In the genomic region with DNA sequence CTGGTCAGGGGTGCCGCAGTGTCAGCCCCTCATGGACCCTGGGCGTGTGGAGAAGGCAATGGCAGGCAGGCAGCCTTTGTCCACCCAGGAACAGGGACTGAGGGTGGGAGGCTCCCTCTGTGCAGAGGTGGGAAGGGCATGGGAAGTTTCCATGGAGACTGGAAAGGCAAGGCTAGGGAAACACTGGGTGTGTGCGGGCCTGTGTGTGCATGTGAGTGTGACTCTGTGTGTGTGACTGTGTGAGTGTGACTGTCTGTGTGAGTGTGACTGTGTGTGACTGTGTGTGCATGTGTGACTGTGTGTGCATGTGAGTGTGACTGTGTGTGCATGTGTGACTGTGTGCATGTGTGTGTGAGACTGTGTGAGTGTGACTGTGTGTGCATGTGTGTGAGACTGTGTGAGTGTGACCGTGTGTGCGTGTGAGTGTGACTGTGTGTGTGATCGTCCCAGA, we compare ENCODE assay signal across 22 cellular contexts. TPM values are rescaled to one million over a fixed set of nuclear protein-coding genes. Genes with fewer than 3 reads are reported as not detected.
DNase-seq lines count a peak whose midpoint lies in the region; ATAC-seq, FAIRE-seq and TF ChIP-seq lines count a peak whose summit lies in the region.
"Had no signal": no experiment of that assay in that cellular context is flagged by ENCODE, and none has a peak within 500 bp of the region (broad histone marks: within the 10 kb centered on the region; RNA-seq: fewer than 3 reads in every experiment).

No MANE protein-coding gene starts in this region.

- no peak overlapping the region for H3K4me3 ChIP-seq in bronchial epithelial cell (ENCODE audit: low read depth, low read length)

- H3K36me3 Mint-ChIP-seq in stimulated activated naive CD8-positive, alpha-beta T cell treated with anti-CD3 and anti-CD28 coated beads, Interleukin-15, Interleukin-2, amounts not matched to agents 100 ng/mL and 50 ng/mL, for 24 hours (ENCODE audit: low read depth): no peaks in the 10 kb centered on the region
- H3K36me3 Mint-ChIP-seq in natural killer cell treated with Interleukin-12 subunit alpha and Interleukin-12 subunit beta and Interleukin-15 and Interleukin-18, amount 100 ng/mL, for 72 hours: no peaks in the 10 kb centered on the region
- H3K36me3 Mint-ChIP-seq: brain had no signal

- no peaks in the 10 kb centered on the region for H3K36me3 ChIP-seq in bronchial epithelial cell (ENCODE audit: control insufficient read depth, insufficient read depth, low read length)
- H3K36me3 ChIP-seq: heart left ventricle had no signal

- peak; percentile 96 for FAIRE-seq in bronchial epithelial cell (lab: Jason Lieb, UNC)
- FAIRE-seq: colon had no signal

- H3K27me3 Mint-ChIP-seq in stimulated activated naive CD8-positive, alpha-beta T cell treated with anti-CD3 and anti-CD28 coated beads, Interleukin-15, Interleukin-2, amounts not matched to agents 100 ng/mL and 50 ng/mL, for 24 hours: peaks cover 3% of the 10 kb centered on the region
- no peaks in the 10 kb centered on the region for H3K27me3 Mint-ChIP-seq in natural killer cell treated with Interleukin-12 subunit alpha and Interleukin-12 subunit beta and Interleukin-15 and Interleukin-18, amount 100 ng/mL, for 72 hours

- H3K4me3 Mint-ChIP-seq in stimulated activated naive CD8-positive, alpha-beta T cell treated with anti-CD3 and anti-CD28 coated beads, Interleukin-15, Interleukin-2, amounts not matched to agents 100 ng/mL and 50 ng/mL, for 24 hours: peak overlapping the region; percentile 6
- peak overlapping the region; percentile 59 for H3K4me3 Mint-ChIP-seq in natural killer cell treated with Interleukin-12 subunit alpha and Interleukin-12 subunit beta and Interleukin-15 and Interleukin-18, amount 100 ng/mL, for 72 hours
- H3K4me3 Mint-ChIP-seq: activated T-helper 17 cell treated with anti-CD3 and anti-CD28 coated beads, Interleukin-2, amount 50 U/mL, for 72 hours; HFFc6 had no signal

- H3K4me1 Mint-ChIP-seq in stimulated activated naive CD8-positive, alpha-beta T cell treated with anti-CD3 and anti-CD28 coated beads, Interleukin-15, Interleukin-2, amounts not matched to agents 100 ng/mL and 50 ng/mL, for 24 hours (ENCODE audit: low read depth): peaks cover 7% of the 10 kb centered on the region
- peaks cover 34 to 38% of the 10 kb centered on the region in 2 donors for H3K4me1 Mint-ChIP-seq in natural killer cell treated with Interleukin-12 subunit alpha and Interleukin-12 subunit beta and Interleukin-15 and Interleukin-18, amount 100 ng/mL, for 72 hours (ENCODE audit: low read depth in 2 of 2)

- no peaks in the 10 kb centered on the region for H3K27me3 ChIP-seq in bronchial epithelial cell (ENCODE audit: control insufficient read depth, insufficient read depth, low read length)

- no peak for TF ChIP-seq CTCF in bronchial epithelial cell (IDR thresholded peaks at IDR 0.05; ENCODE audit: insufficient read depth, low read length, severe bottlenecking)

- H3K27ac Mint-ChIP-seq in stimulated activated naive CD8-positive, alpha-beta T cell treated with anti-CD3 and anti-CD28 coated beads, Interleukin-15, Interleukin-2, amounts not matched to agents 100 ng/mL and 50 ng/mL, for 24 hours: no peak overlapping the region
- peak overlapping the region; percentile 8 to 53 for H3K27ac Mint-ChIP-seq in natural killer cell treated with Interleukin-12 subunit alpha and Interleukin-12 subunit beta and Interleukin-15 and Interleukin-18, amount 100 ng/mL, for 72 hours
- H3K27ac Mint-ChIP-seq: activated T-helper 17 cell treated with anti-CD3 and anti-CD28 coated beads, Interleukin-2, amount 50 U/mL, for 72 hours; HFFc6 had no signal

- no peak for DNase-seq in stimulated activated naive CD8-positive, alpha-beta T cell treated with anti-CD3 and anti-CD28 coated beads, Interleukin-15, Interleukin-2, amounts not matched to agents 100 U/mL and 50 U/mL, for 24 hours
- DNase-seq in bronchial epithelial cell (ENCODE audit: low read depth) (no peak), A172 (ENCODE audit: low spot score) (no peak), DMS153 treated with DMSO at 0.1 percent for 48 hours (lab: John Stamatoyannopoulos, UW; ENCODE audit: unreplicated experiment) (no peak)
- DNase-seq in natural killer cell treated with Interleukin-12 subunit alpha and Interleukin-12 subunit beta and Interleukin-15 and Interleukin-18, amount 100 ng/mL, for 72 hours (ENCODE audit: low spot score): no peak
- DNase-seq: heart left ventricle, HFFc6, NCI-H1436 treated with DMSO at 0.1 percent for 48 hours, NCI-H524, right cardiac atrium, RPMI8226, T1000 had no signal

- H3K9me3 Mint-ChIP-seq in stimulated activated naive CD8-positive, alpha-beta T cell treated with anti-CD3 and anti-CD28 coated beads, Interleukin-15, Interleukin-2, amounts not matched to agents 100 ng/mL and 50 ng/mL, for 24 hours: no peaks in the 10 kb centered on the region
- H3K9me3 Mint-ChIP-seq in natural killer cell treated with Interleukin-12 subunit alpha and Interleukin-12 subunit beta and Interleukin-15 and Interleukin-18, amount 100 ng/mL, for 72 hours: no peaks in the 10 kb centered on the region
- H3K9me3 Mint-ChIP-seq: activated T-helper 17 cell treated with anti-CD3 and anti-CD28 coated beads, Interleukin-2, amount 50 U/mL, for 72 hours had no signal

- no peak for ATAC-seq in stimulated activated naive CD8-positive, alpha-beta T cell treated with anti-CD3 and anti-CD28 coated beads, Interleukin-15, Interleukin-2, amounts not matched to agents 100 U/mL and 50 U/mL, for 24 hours
- ATAC-seq in natural killer cell treated with Interleukin-12 subunit alpha and Interleukin-12 subunit beta and Interleukin-15 and Interleukin-18, amount 100 ng/mL, for 72 hours: peak in 1 of 2 donors; percentile 5
- no peak for ATAC-seq in GM21619 (IDR thresholded peaks at IDR 0.05; ENCODE audit: unreplicated experiment)
- ATAC-seq: activated CD4-positive, CD25-positive, alpha-beta regulatory T cell treated with anti-CD3 and anti-CD28 coated beads, Interleukin-2, amount 50 U/mL, for 24 hours; SK-N-SH treated with all-trans-retinoic acid at 6 μM for 48 hours had no signal

RNA-seq across cellular contexts. Expression of gene CD300C, which starts 0.9 kb away (rescaled TPM):
- not detected in 2 replicates for total RNA-seq in bronchial epithelial cell
- 1 to 10 TPM; 1.5 to 5.8 TPM for total RNA-seq in natural killer cell treated with Interleukin-12 subunit alpha and Interleukin-12 subunit beta and Interleukin-15 and Interleukin-18, amount 100 ng/mL, for 72 hours
- total RNA-seq in A172 (2014; rRNA removed; shearing (Covaris generic)): 0.45 and 0.46 TPM in 2 replicates
- total RNA-seq: HFFc6 had no signal

RNA-seq across cellular contexts. Expression of gene CD300LB, which starts 13.7 kb away (rescaled TPM):
- not detected in 2 replicates for total RNA-seq in bronchial epithelial cell
- under 1 TPM; 0.17 to 0.39 TPM for total RNA-seq in natural killer cell treated with Interleukin-12 subunit alpha and Interleukin-12 subunit beta and Interleukin-15 and Interleukin-18, amount 100 ng/mL, for 72 hours
- total RNA-seq in A172 (2014; rRNA removed; shearing (Covaris generic)): not detected in 2 replicates
- total RNA-seq: activated T-helper 17 cell treated with anti-CD3 and anti-CD28 coated beads, Interleukin-2, amount 50 U/mL, for 72 hours; HFFc6; M059J had no signal

RNA-seq across cellular contexts. Expression of gene CD300H, which starts 22.3 kb away (rescaled TPM):
- not detected in 2 replicates for total RNA-seq in bronchial epithelial cell
- not detected for total RNA-seq in natural killer cell treated with Interleukin-12 subunit alpha and Interleukin-12 subunit beta and Interleukin-15 and Interleukin-18, amount 100 ng/mL, for 72 hours
- not detected in 2 replicates for total RNA-seq in A172 (2014; rRNA removed; shearing (Covaris generic))
- total RNA-seq: activated T-helper 17 cell treated with anti-CD3 and anti-CD28 coated beads, Interleukin-2, amount 50 U/mL, for 72 hours; HFFc6; lower leg skin; M059J; omental fat pad; right cardiac atrium had no signal

RNA-seq across cellular contexts. Expression of gene CD300LD, which starts 47.1 kb away (rescaled TPM):
- total RNA-seq in bronchial epithelial cell: not detected in 2 replicates
- total RNA-seq in natural killer cell treated with Interleukin-12 subunit alpha and Interleukin-12 subunit beta and Interleukin-15 and Interleukin-18, amount 100 ng/mL, for 72 hours: not detected
- not detected in 2 replicates for total RNA-seq in A172 (2014; rRNA removed; shearing (Covaris generic))
- total RNA-seq: activated T-helper 17 cell treated with anti-CD3 and anti-CD28 coated beads, Interleukin-2, amount 50 U/mL, for 72 hours; heart left ventricle; HFFc6; lower leg skin; M059J; right cardiac atrium had no signal
